19 cellular contexts compared by ENCODE assay signal in genomic region chr10:101725843-101726242, GRCh38. TPM values are rescaled to one million over a fixed set of nuclear protein-coding genes. Genes with fewer than 3 reads are reported as not detected.
A peak's percentile ranks its signal among the peaks of the same experiment; 100 is the strongest.
DNase-seq lines count a peak whose midpoint lies in the region; ATAC-seq, FAIRE-seq and TF ChIP-seq lines count a peak whose summit lies in the region.
"Had no signal": no experiment of that assay in that cellular context is flagged by ENCODE, and none has a peak within 500 bp of the region (broad histone marks: within the 10 kb centered on the region; RNA-seq: fewer than 3 reads in every experiment).

No MANE protein-coding gene starts in this region.

- TF ChIP-seq RAD21 in K562 (CRISPR knock-in tag; conservative IDR thresholded peaks at IDR 0.05 in 1 of 2, IDR thresholded peaks at IDR 0.05 in 1 of 2): no peak

- H3K9ac ChIP-seq in BLaER1: no peak overlapping the region
- H3K9ac ChIP-seq in K562 (ENCODE audit: insufficient read depth in 1 of 2, low read depth in 2 of 2, low read length in 2 of 2): peak overlapping the region in 1 of 2 experiments; percentile 79; a peak in 2 of 4 replicates

- no peak for TF ChIP-seq EP300 in K562 (IDR thresholded peaks at IDR 0.05; ENCODE audit: low read length)

- peaks cover 13% of the 10 kb centered on the region for H3K4me1 ChIP-seq in BLaER1
- H3K4me1 ChIP-seq in K562 (replicated peaks in 1 of 2; ENCODE audit: control insufficient read depth in 2 of 2, insufficient read depth in 2 of 2, low read length in 2 of 2): no peaks in the 10 kb centered on the region; a peak in 3 of 5 replicates
- no peaks in the 10 kb centered on the region for H3K4me1 ChIP-seq in thyroid gland

- ATAC-seq in K562: peak; percentile 64

- POLR2A ChIA-PET in K562 (lab: Yijun Ruan, JAX): interaction anchor here (1.4 kb wide), 1 partner anchor 13 kb away, joined by 3 read pairs; no protein-coding TSS in a partner anchor
- POLR2A ChIA-PET in GM10248 (lab: Yijun Ruan, JAX): no interaction called here

- peak overlapping the region; percentile 29; the same call in 1 of the 2 replicates for H3K4me2 ChIP-seq in BLaER1
- H3K4me2 ChIP-seq in K562 (ENCODE audit: insufficient read depth, low read length): no peak overlapping the region; the same call in 1 of the 2 replicates

- H4K20me1 ChIP-seq in BLaER1 (no peaks in the 10 kb centered on the region), K562 (replicated peaks; ENCODE audit: control insufficient read depth, insufficient read depth, low read length) (no peaks in the 10 kb centered on the region)

- WGBS in K562 (ENCODE audit: insufficient coverage, low coverage, missing lambda C conversion rate): 18% methylated on average over 6 of the region's 6 CpGs
- 64 to 76% methylated on average over 6 of the region's 6 CpGs for WGBS in thyroid gland, 2 donors

- intact Hi-C loops in K562 (cut with micrococcal nuclease) (no loop called here), thyroid gland (cut with DNase I) (no loop called here)

- H3K36me3 ChIP-seq in BLaER1 (no peaks in the 10 kb centered on the region), K562 (ENCODE audit: control insufficient read depth, insufficient read depth, low read length) (no peaks in the 10 kb centered on the region), thyroid gland (no peaks in the 10 kb centered on the region)
- H3K36me3 ChIP-seq: MG63 had no signal

- H3K9me3 ChIP-seq in BLaER1: no peaks in the 10 kb centered on the region
- no peaks in the 10 kb centered on the region for H3K9me3 ChIP-seq in K562 (replicated peaks; ENCODE audit: control insufficient read depth, insufficient read depth, low read depth, low read length)
- no peaks in the 10 kb centered on the region for H3K9me3 ChIP-seq in thyroid gland
- H3K9me3 ChIP-seq: MG63 had no signal

- no TSS peak for BruUV-seq in K562 (replicated peaks; lab: Mats Ljungman, UMichigan)

- TF ChIP-seq CTCF in K562 (IDR thresholded peaks at IDR 0.05 in 2 of 3, conservative IDR thresholded peaks at IDR 0.05 in 1 of 3; ENCODE audit: insufficient read depth in 2 of 3, low read depth in 1 of 3, low read length in 3 of 3) (no peak), thyroid gland (IDR thresholded peaks at IDR 0.05) (no peak), GM10248 (IDR thresholded peaks at IDR 0.05; ENCODE audit: control extremely low read depth, extremely low read depth, low read depth, missing control alignments) (no peak)

- H3K27ac ChIP-seq in BLaER1 (no peak overlapping the region), K562 (ENCODE audit: extremely low read depth, low read depth, low read length) (no peak overlapping the region), thyroid gland (no peak overlapping the region)
- H3K27ac ChIP-seq: C4-2B had no signal

- no peaks in the 10 kb centered on the region for H3K27me3 ChIP-seq in BLaER1
- H3K27me3 ChIP-seq in K562 (ENCODE audit: control insufficient read depth in 2 of 2, insufficient read depth in 2 of 2, low read length in 2 of 2): no peaks in the 10 kb centered on the region
- no peaks in the 10 kb centered on the region for H3K27me3 ChIP-seq in thyroid gland
- H3K27me3 ChIP-seq: MG63 had no signal

- CTCF ChIA-PET in K562 (lab: Yijun Ruan, JAX; ENCODE audit: low intra/inter-chr PET ratio) (no interaction called here), GM10248 (lab: Yijun Ruan, JAX) (interaction anchor here (0.7 to 1.6 kb wide), 3 partner anchors 10 to 27 kb away, joined by 3 to 4 read pairs (median 3); no protein-coding TSS in a partner anchor)

- FAIRE-seq in K562 (lab: Jason Lieb, UNC): no peak

- in situ Hi-C loops in K562 (cut with MboI): no loop called here

- TF ChIP-seq POLR2A in K562 (conservative IDR thresholded peaks at IDR 0.05) (no peak), thyroid gland (IDR thresholded peaks at IDR 0.05) (no peak)

- H3K4me3 ChIP-seq in BLaER1 (no peak overlapping the region), K562 (no peak overlapping the region), thyroid gland (replicated peaks in 1 of 3) (no peak overlapping the region)
- H3K4me3 ChIP-seq: MG63 had no signal

- H3K9me1 ChIP-seq in K562 (ENCODE audit: control insufficient read depth, insufficient read depth, low read length): no peaks in the 10 kb centered on the region

- H2AFZ ChIP-seq in K562 (ENCODE audit: low read depth, low read length): no peak overlapping the region

- DNase-seq in NCI-H1694 (lab: John Stamatoyannopoulos, UW): peak; percentile 18
- peak in 1 of 4 experiments; percentile 9 for DNase-seq in K562 (ENCODE audit: extremely low read depth in 1 of 4, low spot score in 3 of 4)
- DNase-seq in mucosa of gallbladder (ENCODE audit: low spot score): peak; percentile 58
- DNase-seq in activated effector memory CD4-positive, alpha-beta T cell treated with Interleukin-2 at 50 U/mL for 16 hours: no peak
- DNase-seq in thyroid gland: no peak
- DNase-seq in GM10248 (ENCODE audit: extremely low spot score): no peak
- DNase-seq: DMS153; EL; MG63; NCI-H1092 treated with DMSO at 0.1 percent for 48 hours; NCI-H187; NCI-H526 treated with DMSO at 0.1 percent for 48 hours; NK-92 treated with Interleukin-12 subunit alpha and Interleukin-12 subunit beta, amount 100 ng/mL, for 24 hours; OCI-M1; RPMI8226; SIG-M5 had no signal

- peaks cover 13% of the 10 kb centered on the region for H3K79me2 ChIP-seq in K562 (ENCODE audit: control insufficient read depth, insufficient read depth, low read length)

TF ChIP-seq in K562, 482 proteins besides CTCF, POLR2A, EP300 and RAD21 (continues in another document):
- no peak for TF ChIP-seq PHB (CRISPR knock-in tag; IDR thresholded peaks at IDR 0.05)

RNA-seq across cellular contexts. Expression of gene FBXW4, which starts 30.9 kb away (rescaled TPM):
- total RNA-seq in K562 (2011; cell fraction: chromatin; rRNA removed; ENCODE audit: low replicate concordance): 28.2 and 28.4 TPM in 2 replicates
- 12.0 and 13.2 TPM in 2 replicates for total RNA-seq in K562 (2011; cell fraction: nucleolus; rRNA removed)
- total RNA-seq in K562 (2011; cell fraction: nucleoplasm; rRNA removed): 20.8 and 22.0 TPM in 2 replicates
- total RNA-seq in K562 (2014; rRNA removed): 7.4 and 7.9 TPM in 2 replicates
- 3.7 and 4.3 TPM in 2 replicates for total RNA-seq in K562 (2014; rRNA removed; fragmentation: Illumina TruSeq; extraction: Trizol)
- 4.8 and 5.4 TPM in 2 replicates for total RNA-seq in K562 (2015; rRNA removed; fragmentation: Illumina TruSeq; extraction: Trizol)
- total RNA-seq in K562 (2021): 6.9 and 8.1 TPM in 2 replicates
- 10.6 and 11.6 TPM in 2 replicates for polyA plus RNA-seq in K562 (2011; rRNA removed)
- polyA plus RNA-seq in K562 (2011; cell fraction: cytosol; rRNA removed): 9.3 and 11.6 TPM in 2 replicates
- 7.5 and 11.3 TPM in 2 replicates for polyA plus RNA-seq in K562 (2011; cell fraction: nucleus; rRNA removed)
- 6.6 and 13.6 TPM in 2 replicates for polyA plus RNA-seq in K562 (2012)
- polyA plus RNA-seq in K562 (2014; fragmentation: Illumina TruSeq; extraction: Trizol): 7.2 and 8.5 TPM in 2 replicates
- polyA plus RNA-seq in K562 (2014; fragmentation: Nextera tagmentation; extraction: Ambion mirVana): 1 to 10 TPM; 1.0 to 1.2 TPM
- polyA plus RNA-seq in K562 (2014; rRNA removed): 4.7 and 10.9 TPM in 2 replicates
- 42.0 and 52.1 TPM in 2 replicates for polyA minus RNA-seq in K562 (2011; rRNA and poly(A)+ RNA removed)
- 7.5 and 19.7 TPM in 2 replicates for polyA minus RNA-seq in K562 (2011; cell fraction: cytosol; rRNA and poly(A)+ RNA removed)
- polyA minus RNA-seq in K562 (2011; cell fraction: nucleus; rRNA and poly(A)+ RNA removed): 6.5 and 11.0 TPM in 2 replicates
- 65.0 TPM for total RNA-seq in mucosa of gallbladder
- 10 to 100 TPM; 59.5 to 94.2 (median 72.2) TPM for total RNA-seq in thyroid gland

RNA-seq across cellular contexts. Expression of gene FGF8, which starts 50.1 kb away (rescaled TPM):
- not detected in 2 replicates for total RNA-seq in K562 (2011; cell fraction: chromatin; rRNA removed; ENCODE audit: low replicate concordance)
- 0.67 TPM in 1 of 2 replicates, not detected in the other for total RNA-seq in K562 (2011; cell fraction: nucleolus; rRNA removed)
- 1.0 TPM in 1 of 2 replicates, not detected in the other for total RNA-seq in K562 (2011; cell fraction: nucleoplasm; rRNA removed)
- total RNA-seq in K562 (2014; rRNA removed) (0.82 TPM in 1 of 2 replicates, not detected in the other), K562 (2014; rRNA removed; fragmentation: Illumina TruSeq; extraction: Trizol) (not detected in 2 replicates), K562 (2015; rRNA removed; fragmentation: Illumina TruSeq; extraction: Trizol) (not detected in 2 replicates), K562 (2021) (0.29 and 0.31 TPM in 2 replicates), mucosa of gallbladder (not detected), thyroid gland (not detected)
- polyA plus RNA-seq in K562 (2011; rRNA removed) (0.13 and 0.24 TPM in 2 replicates), K562 (2014; fragmentation: Illumina TruSeq; extraction: Trizol) (not detected in 2 replicates), K562 (2014; fragmentation: Nextera tagmentation; extraction: Ambion mirVana) (not detected), K562 (2014; rRNA removed) (0.28 and 0.44 TPM in 2 replicates)
- polyA plus RNA-seq in K562 (2011; cell fraction: cytosol; rRNA removed): 0.73 TPM in 1 of 2 replicates, not detected in the other
- polyA plus RNA-seq in K562 (2011; cell fraction: nucleus; rRNA removed): 1.5 TPM in 2 replicates
- 0.09 TPM in 1 of 2 replicates, not detected in the other for polyA plus RNA-seq in K562 (2012)
- not detected in 2 replicates for polyA minus RNA-seq in K562 (2011; rRNA and poly(A)+ RNA removed)
- not detected in 2 replicates for polyA minus RNA-seq in K562 (2011; cell fraction: cytosol; rRNA and poly(A)+ RNA removed)
- 0.54 TPM in 1 of 2 replicates, not detected in the other for polyA minus RNA-seq in K562 (2011; cell fraction: nucleus; rRNA and poly(A)+ RNA removed)
- total RNA-seq: A673 had no signal

RNA-seq across cellular contexts. Expression of gene NPM3, which starts 57.4 kb away (rescaled TPM):
- 7.6 and 17.3 TPM in 2 replicates for total RNA-seq in K562 (2011; cell fraction: chromatin; rRNA removed; ENCODE audit: low replicate concordance)
- total RNA-seq in K562 (2011; cell fraction: nucleolus; rRNA removed): 26.8 and 34.0 TPM in 2 replicates
- 22.0 and 23.0 TPM in 2 replicates for total RNA-seq in K562 (2011; cell fraction: nucleoplasm; rRNA removed)
- 171 and 204 TPM in 2 replicates for total RNA-seq in K562 (2014; rRNA removed)
- 85.8 and 114 TPM in 2 replicates for total RNA-seq in K562 (2014; rRNA removed; fragmentation: Illumina TruSeq; extraction: Trizol)
- 108 and 112 TPM in 2 replicates for total RNA-seq in K562 (2015; rRNA removed; fragmentation: Illumina TruSeq; extraction: Trizol)
- 147 and 148 TPM in 2 replicates for total RNA-seq in K562 (2021)
- 88.9 and 97.4 TPM in 2 replicates for polyA plus RNA-seq in K562 (2011; rRNA removed)
- polyA plus RNA-seq in K562 (2011; cell fraction: cytosol; rRNA removed): 141 and 176 TPM in 2 replicates
- polyA plus RNA-seq in K562 (2011; cell fraction: nucleus; rRNA removed): 72.2 and 89.1 TPM in 2 replicates
- polyA plus RNA-seq in K562 (2012): 76.1 and 130 TPM in 2 replicates
- polyA plus RNA-seq in K562 (2014; fragmentation: Illumina TruSeq; extraction: Trizol): 204 and 239 TPM in 2 replicates
- polyA plus RNA-seq in K562 (2014; fragmentation: Nextera tagmentation; extraction: Ambion mirVana): 10 to 100 TPM; 15.2 to 54.4 TPM
- 161 and 168 TPM in 2 replicates for polyA plus RNA-seq in K562 (2014; rRNA removed)
- polyA minus RNA-seq in K562 (2011; rRNA and poly(A)+ RNA removed): 48.1 and 61.6 TPM in 2 replicates
- 36.0 and 44.2 TPM in 2 replicates for polyA minus RNA-seq in K562 (2011; cell fraction: cytosol; rRNA and poly(A)+ RNA removed)
- polyA minus RNA-seq in K562 (2011; cell fraction: nucleus; rRNA and poly(A)+ RNA removed): 11.2 and 12.2 TPM in 2 replicates
- 17.7 TPM for total RNA-seq in mucosa of gallbladder
- total RNA-seq in thyroid gland: 10 to 100 TPM in 3 of 4 donors, 1 to 10 TPM in 1; 9.0 to 27.3 (median 20.7) TPM

Comparison
In these comparisons a context has a peak if more than half of its experiments do, and no peak if none do; other contexts are left out.
1. DNase-seq: peak in NCI-H1694 (single experiment) and mucosa of gallbladder (single experiment); none in activated effector memory CD4-positive, alpha-beta T cell treated with Interleukin-2 at 50 U/mL for 16 hours (single experiment), thyroid gland (0 of 2) and GM10248 (single experiment).